Comparison of ENCODE assay signal across 9 cellular contexts in genomic region chr1:67931198-67931597, GRCh38.
"Had no signal": no experiment of that assay in that cellular context is flagged by ENCODE, and none has a peak within 500 bp of the region (broad histone marks: within the 10 kb centered on the region; RNA-seq: fewer than 3 reads in every experiment).

No MANE protein-coding gene starts in this region.

- H3K9me3 ChIP-seq: HAP-1 had no signal

- ATAC-seq: HCT116 had no signal

- DNase-seq: GM23248, GOT3, H7, HFFc6, Kasumi-1, KG1 had no signal

- H3K27ac ChIP-seq: GM23248, HL-60 had no signal

- H2AFZ ChIP-seq: GM23248 had no signal

- H3K9ac ChIP-seq: GM23248 had no signal

- H3K4me1 ChIP-seq: HAP-1 had no signal

- H3K36me3 ChIP-seq: HAP-1 had no signal

- H3K4me3 ChIP-seq: GM23248, HAP-1 had no signal
